ENCODE assay signal across 18 cellular contexts in the genomic region with DNA sequence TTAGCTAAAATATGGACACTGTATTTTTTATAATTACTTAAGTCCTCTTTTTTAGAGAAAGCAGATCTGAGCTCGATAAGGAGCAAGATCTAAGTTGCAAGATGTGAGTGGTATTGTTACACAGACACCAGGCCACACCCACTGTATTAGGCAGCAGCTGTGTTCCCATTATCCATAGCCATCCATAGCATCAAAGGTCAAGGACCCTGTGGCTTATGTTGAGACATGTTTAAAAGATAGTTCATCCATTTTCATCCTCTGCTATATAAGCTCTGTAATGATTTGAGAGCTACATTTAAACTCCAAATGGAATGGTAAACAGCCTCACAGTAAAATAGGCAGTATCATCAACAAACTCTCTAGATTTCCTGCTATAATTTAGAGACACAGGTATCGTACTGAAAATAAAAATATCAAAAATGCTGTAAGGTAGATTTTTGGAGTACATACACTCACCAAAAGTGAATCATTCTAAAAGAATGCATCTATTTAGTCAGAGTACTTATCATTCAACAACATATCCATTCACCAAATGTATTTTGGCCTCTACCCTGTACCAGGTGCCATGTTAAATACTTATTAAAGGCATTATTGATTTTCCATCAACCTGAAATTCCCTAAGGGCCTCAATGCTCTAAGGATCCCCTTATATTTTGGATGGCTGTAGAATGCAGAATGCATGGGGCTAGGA.
DNase-seq lines count a peak whose midpoint lies in the region; ATAC-seq and TF ChIP-seq lines count a peak whose summit lies in the region.
"Had no signal": no experiment of that assay in that cellular context is flagged by ENCODE, and none has a peak within 500 bp of the region (broad histone marks: within the 10 kb centered on the region; RNA-seq: fewer than 3 reads in every experiment).

No MANE protein-coding gene starts in this region.

- no peaks in the 10 kb centered on the region for H3K9me3 Mint-ChIP-seq in MCF 10A (ENCODE audit: unreplicated experiment)
- H3K9me3 Mint-ChIP-seq in activated CD4-positive, alpha-beta memory T cell treated with anti-CD3 and anti-CD28 coated beads for 36 hours, result peaks cover 8% of the 10 kb centered on the region

- intact Hi-C loops in mammary epithelial cell (cut with micrococcal nuclease), result no loop called here
- intact Hi-C loops in MCF 10A (cut with micrococcal nuclease), result no loop called here
- intact Hi-C loops in activated CD4-positive, alpha-beta memory T cell treated with anti-CD3 and anti-CD28 coated beads for 36 hours (cut with micrococcal nuclease), result no loop called here

- POLR2A ChIA-PET in MCF 10A (lab: Yijun Ruan, JAX), result no interaction called here
- POLR2A ChIA-PET in activated CD4-positive, alpha-beta memory T cell treated with anti-CD3 and anti-CD28 coated beads for 36 hours (lab: Charles Lee), result no interaction called here

- TF ChIP-seq CTCF in mammary epithelial cell (conservative IDR thresholded peaks at IDR 0.05 in 1 of 2, IDR thresholded peaks at IDR 0.05 in 1 of 2; ENCODE audit: extremely low read depth in 1 of 2, insufficient read depth in 1 of 2, low read depth in 1 of 2, low read length in 2 of 2) (no peak), MCF 10A (IDR thresholded peaks at IDR 0.05; ENCODE audit: unreplicated experiment) (no peak), RWPE2 (IDR thresholded peaks at IDR 0.05; ENCODE audit: poor library complexity, severe bottlenecking) (no peak)

- dilution Hi-C loops in mammary epithelial cell (cut with HindIII; ENCODE audit: low sequenced_read_pairs), result no loop called here

- no TSS peak for BruUV-seq in mammary epithelial cell (replicated peaks; lab: Mats Ljungman, UMichigan)
- BruUV-seq in MCF 10A (replicated peaks; lab: Mats Ljungman, UMichigan), result no TSS peak

- no peak overlapping the region for H3K9ac ChIP-seq in mammary epithelial cell (ENCODE audit: insufficient read depth, low read length)

- peak; percentile 44; the same call in 1 of the 3 replicates for ATAC-seq in RWPE2 (ENCODE audit: low read depth)
- ATAC-seq: CD8-positive, alpha-beta T cell; GM12878; Right ventricle myocardium inferior had no signal

- H3K27ac ChIP-seq in mammary epithelial cell (ENCODE audit: insufficient read depth, low read depth, low read length) (no peak overlapping the region), RWPE2 (ENCODE audit: poor library complexity, severe bottlenecking) (no peak overlapping the region)

- peak overlapping the region; percentile 71 for H2AFZ ChIP-seq in mammary epithelial cell (ENCODE audit: low read depth, low read length)

- H3K4me1 ChIP-seq in mammary epithelial cell (ENCODE audit: insufficient read depth, low read length) (peaks cover 11% of the 10 kb centered on the region), RWPE2 (ENCODE audit: insufficient read depth, poor library complexity, severe bottlenecking) (no peaks in the 10 kb centered on the region)

- H3K36me3 ChIP-seq in mammary epithelial cell (ENCODE audit: insufficient read depth, low read length) (no peaks in the 10 kb centered on the region), RWPE2 (ENCODE audit: low read depth) (no peaks in the 10 kb centered on the region)

- no peak overlapping the region for H3K4me3 Mint-ChIP-seq in MCF 10A (ENCODE audit: unreplicated experiment)
- no peak overlapping the region for H3K4me3 Mint-ChIP-seq in activated CD4-positive, alpha-beta memory T cell treated with anti-CD3 and anti-CD28 coated beads for 36 hours
- H3K4me3 Mint-ChIP-seq: CD8-positive, alpha-beta T cell had no signal

- CTCF ChIA-PET in mammary epithelial cell (lab: Charles Lee; ENCODE audit: low non-redundant PET) (no interaction called here), MCF 10A (lab: Yijun Ruan, JAX) (interaction anchor here (0.6 to 0.8 kb wide), 2 partner anchors 11 to 526 kb away, joined by 3 to 4 read pairs; no protein-coding TSS in a partner anchor)
- CTCF ChIA-PET in activated CD4-positive, alpha-beta memory T cell treated with anti-CD3 and anti-CD28 coated beads for 36 hours (lab: Charles Lee), result no interaction called here

- H3K27me3 ChIP-seq in mammary epithelial cell (ENCODE audit: insufficient read depth, low read length) (no peaks in the 10 kb centered on the region), RWPE2 (ENCODE audit: insufficient read depth, poor library complexity, severe bottlenecking) (no peaks in the 10 kb centered on the region)

- 41% methylated on average over 2 of the region's 2 CpGs for WGBS in mammary epithelial cell (ENCODE audit: low coverage, missing lambda C conversion rate)

- H3K36me3 Mint-ChIP-seq in MCF 10A (ENCODE audit: insufficient read depth, unreplicated experiment), result no peaks in the 10 kb centered on the region
- H3K36me3 Mint-ChIP-seq in activated CD4-positive, alpha-beta memory T cell treated with anti-CD3 and anti-CD28 coated beads for 36 hours, result no peaks in the 10 kb centered on the region
- H3K36me3 Mint-ChIP-seq: CD8-positive, alpha-beta T cell had no signal

- no peak overlapping the region for H3K4me3 ChIP-seq in mammary epithelial cell (replicated peaks in 1 of 3; ENCODE audit: insufficient read depth in 1 of 3, low read depth in 2 of 3, low read length in 3 of 3)
- no peak overlapping the region for H3K4me3 ChIP-seq in RWPE2 (ENCODE audit: severe bottlenecking)
- H3K4me3 ChIP-seq: GM12878 had no signal

- H3K27me3 Mint-ChIP-seq in MCF 10A (ENCODE audit: insufficient read depth, unreplicated experiment), result no peaks in the 10 kb centered on the region
- H3K27me3 Mint-ChIP-seq in activated CD4-positive, alpha-beta memory T cell treated with anti-CD3 and anti-CD28 coated beads for 36 hours, result no peaks in the 10 kb centered on the region

- H3K27ac Mint-ChIP-seq in MCF 10A (ENCODE audit: low read depth, unreplicated experiment), result no peak overlapping the region
- H3K27ac Mint-ChIP-seq in activated CD4-positive, alpha-beta memory T cell treated with anti-CD3 and anti-CD28 coated beads for 36 hours, result no peak overlapping the region
- H3K27ac Mint-ChIP-seq: CD8-positive, alpha-beta T cell had no signal

- H3K4me2 ChIP-seq in mammary epithelial cell (ENCODE audit: insufficient read depth, low read depth, low read length), result peak overlapping the region; percentile 56

- no peaks in the 10 kb centered on the region for H3K9me3 ChIP-seq in mammary epithelial cell (replicated peaks; ENCODE audit: insufficient read depth, low read length)
- no peaks in the 10 kb centered on the region for H3K9me3 ChIP-seq in RWPE2 (ENCODE audit: severe bottlenecking)

- H3K79me2 ChIP-seq in mammary epithelial cell (ENCODE audit: insufficient read depth, low read length), result no peaks in the 10 kb centered on the region

- H3K4me1 Mint-ChIP-seq in MCF 10A (ENCODE audit: insufficient read depth, unreplicated experiment), result no peaks in the 10 kb centered on the region
- H3K4me1 Mint-ChIP-seq in activated CD4-positive, alpha-beta memory T cell treated with anti-CD3 and anti-CD28 coated beads for 36 hours (ENCODE audit: low read depth), result no peaks in the 10 kb centered on the region

- in situ Hi-C loops in mammary epithelial cell (cut with MboI; ENCODE audit: low sequenced_read_pairs in 2 of 2), result no loop called here

- peak; percentile 2 for DNase-seq in NCI-H1092 treated with DMSO at 0.1 percent for 48 hours (lab: John Stamatoyannopoulos, UW)
- DNase-seq in NCI-H1092 (lab: John Stamatoyannopoulos, UW), result no peak
- peak; percentile 16 for DNase-seq in mammary epithelial cell
- DNase-seq in MCF 10A (ENCODE audit: unreplicated experiment), result no peak
- no peak for DNase-seq in RWPE2 (ENCODE audit: low spot score)
- no peak for DNase-seq in NAMALWA (ENCODE audit: low spot score)
- DNase-seq in NCI-H2227 treated with DMSO at 0.1 percent for 48 hours (lab: John Stamatoyannopoulos, UW), result no peak
- DNase-seq in activated CD4-positive, alpha-beta memory T cell treated with anti-CD3 and anti-CD28 coated beads for 36 hours, result no peak
- DNase-seq: AML-193; C1 segment of cervical spinal cord; CD8-positive, alpha-beta T cell; DMS79 treated with DMSO at 0.1 percent for 48 hours; H7; Karpas-422; NCI-H2107; NCI-H226 had no signal

- H4K20me1 ChIP-seq in mammary epithelial cell (ENCODE audit: insufficient read depth, low read length), result no peaks in the 10 kb centered on the region

Comparison
In these comparisons a context has a peak if more than half of its experiments do, and no peak if none do; other contexts are left out.
1. DNase-seq: peak in NCI-H1092 treated with DMSO at 0.1 percent for 48 hours (single experiment) and mammary epithelial cell (single experiment); none in NCI-H1092 (single experiment), MCF 10A (single experiment), RWPE2 (single experiment), NAMALWA (single experiment), NCI-H2227 treated with DMSO at 0.1 percent for 48 hours (single experiment) and activated CD4-positive, alpha-beta memory T cell treated with anti-CD3 and anti-CD28 coated beads for 36 hours (single experiment).